ENCODE assay signal across 1 cellular context in genomic region chr17:82590881-82591539, GRCh38.
A peak's percentile ranks its signal among the peaks of the same experiment; 100 is the strongest.
TF ChIP-seq lines count a peak whose summit lies in the region.

No MANE protein-coding gene starts in this region.

TF ChIP-seq in HepG2, 621 proteins besides CTCF, POLR2A, EP300 and RAD21:
- no peak for TF ChIP-seq ZBTB40 (IDR thresholded peaks at IDR 0.05)
- TF ChIP-seq ZBTB40 (CRISPR knock-in tag; IDR thresholded peaks at IDR 0.05): peak; percentile 47; the same call in 1 of the 2 replicates
- TF ChIP-seq AGO2 (optimal IDR thresholded peaks at IDR 0.05; ENCODE audit: low read depth, low read length): peak; percentile 88
- TF ChIP-seq BCLAF1 (IDR thresholded peaks at IDR 0.05): no peak
- TF ChIP-seq RBM22 (optimal IDR thresholded peaks at IDR 0.05; ENCODE audit: low read length): peak; percentile 93
- TF ChIP-seq USF2 (IDR thresholded peaks at IDR 0.05; ENCODE audit: low read depth, low read length): no peak
- TF ChIP-seq USF2 (CRISPR knock-in tag; IDR thresholded peaks at IDR 0.05; ENCODE audit: borderline replicate concordance): no peak
